In the genomic region with DNA sequence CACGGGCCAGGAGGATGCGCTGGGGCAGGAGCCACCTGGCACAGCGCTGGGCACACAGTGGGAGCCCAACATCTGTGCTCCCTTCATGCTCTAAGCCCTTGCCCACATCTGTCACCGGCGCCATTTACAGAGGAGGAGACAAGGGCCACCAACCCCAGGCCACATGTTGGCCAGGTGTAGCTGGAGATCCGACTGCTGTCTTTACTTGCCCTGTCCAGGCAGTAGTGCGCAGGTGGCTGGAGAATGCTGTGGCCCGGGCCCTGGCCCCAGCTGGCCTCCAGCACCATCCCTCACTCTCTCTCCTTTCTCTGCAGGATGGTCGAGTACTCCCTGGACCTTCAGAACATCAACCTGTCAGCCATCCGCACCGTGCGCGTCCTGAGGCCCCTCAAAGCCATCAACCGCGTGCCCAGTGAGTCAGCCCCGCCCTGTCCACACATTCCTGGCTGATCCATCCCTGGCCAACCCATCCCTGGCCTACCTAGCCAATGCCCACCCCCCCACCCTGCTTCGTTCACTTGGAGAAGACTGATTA, we compare ENCODE assay signal across 1 cellular context.
TF ChIP-seq lines count a peak whose summit lies in the region.

No MANE protein-coding gene starts in this region.

TF ChIP-seq in H1, 55 proteins besides CTCF, POLR2A, EP300 and RAD21:
- no peak for TF ChIP-seq SUZ12 (IDR thresholded peaks at IDR 0.05; ENCODE audit: low read length)
- no peak for TF ChIP-seq HDAC2 (IDR thresholded peaks at IDR 0.05; ENCODE audit: borderline replicate concordance in 1 of 2, low read depth in 2 of 2, low read length in 2 of 2)
- no peak for TF ChIP-seq SIN3A (conservative IDR thresholded peaks at IDR 0.05 in 1 of 2, IDR thresholded peaks at IDR 0.05 in 1 of 2; ENCODE audit: low read depth in 1 of 2, low read length in 2 of 2)
- no peak for TF ChIP-seq ASH2L (IDR thresholded peaks at IDR 0.05; ENCODE audit: low read length)
- TF ChIP-seq EGR1 (IDR thresholded peaks at IDR 0.05; ENCODE audit: borderline replicate concordance, low read depth, low read length): no peak
- TF ChIP-seq, protein P1, sequence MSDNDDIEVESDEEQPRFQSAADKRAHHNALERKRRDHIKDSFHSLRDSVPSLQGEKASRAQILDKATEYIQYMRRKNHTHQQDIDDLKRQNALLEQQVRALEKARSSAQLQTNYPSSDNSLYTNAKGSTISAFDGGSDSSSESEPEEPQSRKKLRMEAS (IDR thresholded peaks at IDR 0.05): no peak
